In the genomic region with DNA sequence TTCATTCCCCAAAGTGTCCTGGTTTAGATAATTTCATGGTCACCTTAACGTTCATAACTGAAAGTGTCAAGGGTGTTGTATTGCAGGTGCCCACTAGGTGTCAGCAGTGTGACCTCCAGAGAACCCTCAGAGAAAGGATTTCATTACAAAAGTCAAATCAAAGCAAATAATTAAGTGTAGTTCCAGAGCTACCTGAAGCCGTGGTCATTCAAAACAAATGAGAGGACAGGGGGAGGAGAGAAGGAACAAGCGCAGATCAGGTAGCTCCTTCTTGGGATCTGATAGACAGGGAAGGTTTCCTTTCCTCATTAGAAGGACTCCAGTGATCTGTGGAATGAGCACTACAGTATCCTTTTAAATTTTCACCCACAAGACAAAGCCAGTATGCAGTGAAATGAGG, we compare ENCODE assay signal across 9 cellular contexts. TPM values are rescaled to one million over a fixed set of nuclear protein-coding genes. Genes with fewer than 3 reads are reported as not detected.
DNase-seq lines count a peak whose midpoint lies in the region; ATAC-seq and TF ChIP-seq lines count a peak whose summit lies in the region.
"Had no signal": no experiment of that assay in that cellular context is flagged by ENCODE, and none has a peak within 500 bp of the region (broad histone marks: within the 10 kb centered on the region; RNA-seq: fewer than 3 reads in every experiment).

A gene with protein sequence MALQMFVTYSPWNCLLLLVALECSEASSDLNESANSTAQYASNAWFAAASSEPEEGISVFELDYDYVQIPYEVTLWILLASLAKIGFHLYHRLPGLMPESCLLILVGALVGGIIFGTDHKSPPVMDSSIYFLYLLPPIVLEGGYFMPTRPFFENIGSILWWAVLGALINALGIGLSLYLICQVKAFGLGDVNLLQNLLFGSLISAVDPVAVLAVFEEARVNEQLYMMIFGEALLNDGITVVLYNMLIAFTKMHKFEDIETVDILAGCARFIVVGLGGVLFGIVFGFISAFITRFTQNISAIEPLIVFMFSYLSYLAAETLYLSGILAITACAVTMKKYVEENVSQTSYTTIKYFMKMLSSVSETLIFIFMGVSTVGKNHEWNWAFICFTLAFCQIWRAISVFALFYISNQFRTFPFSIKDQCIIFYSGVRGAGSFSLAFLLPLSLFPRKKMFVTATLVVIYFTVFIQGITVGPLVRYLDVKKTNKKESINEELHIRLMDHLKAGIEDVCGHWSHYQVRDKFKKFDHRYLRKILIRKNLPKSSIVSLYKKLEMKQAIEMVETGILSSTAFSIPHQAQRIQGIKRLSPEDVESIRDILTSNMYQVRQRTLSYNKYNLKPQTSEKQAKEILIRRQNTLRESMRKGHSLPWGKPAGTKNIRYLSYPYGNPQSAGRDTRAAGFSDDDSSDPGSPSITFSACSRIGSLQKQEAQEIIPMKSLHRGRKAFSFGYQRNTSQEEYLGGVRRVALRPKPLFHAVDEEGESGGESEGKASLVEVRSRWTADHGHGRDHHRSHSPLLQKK (plus strand): TSS at position 207 of the 400 bp plus-strand sequence. CDS start 534 bp downstream, outside the sequence.

- peaks cover 2% of the 10 kb centered on the region for H3K27me3 ChIP-seq in kidney epithelial cell (ENCODE audit: control insufficient read depth, insufficient read depth, low read length)

- in situ Hi-C loops in astrocyte of the cerebellum (cut with HindIII; ENCODE audit: low sequenced_read_pairs): no loop called here

- H3K4me3 ChIP-seq in astrocyte of the cerebellum (ENCODE audit: low read depth, low read length): no peak within 1 kb of the TSS
- H3K4me3 ChIP-seq in kidney epithelial cell (ENCODE audit: low read depth, low read length): no peak within 1 kb of the TSS

- H3K36me3 ChIP-seq in kidney epithelial cell (ENCODE audit: control insufficient read depth, insufficient read depth, low read length): no peaks in the 10 kb centered on the region

- peak; percentile 96 for TF ChIP-seq CTCF in AG09319 (IDR thresholded peaks at IDR 0.05; ENCODE audit: low read depth, low read length)
- TF ChIP-seq CTCF in GM12874 (IDR thresholded peaks at IDR 0.05; ENCODE audit: insufficient read depth, low read depth, low read length): peak; percentile 74
- TF ChIP-seq CTCF in astrocyte of the cerebellum (IDR thresholded peaks at IDR 0.05; ENCODE audit: low read depth, low read length, missing control alignments): peak; percentile 91
- TF ChIP-seq CTCF in kidney epithelial cell (IDR thresholded peaks at IDR 0.05; ENCODE audit: insufficient read depth, low read length, poor library complexity, severe bottlenecking): peak; percentile 90

- ATAC-seq in HG03439 (IDR thresholded peaks at IDR 0.05; ENCODE audit: unreplicated experiment) (peak; percentile 63), SK-N-SH treated with all-trans-retinoic acid at 6 μM for 48 hours (peak; percentile 79)

- no peak for DNase-seq in AG09319 (ENCODE audit: extremely low read depth, low read depth)
- peak; percentile 20 for DNase-seq in astrocyte of the cerebellum (ENCODE audit: low read depth)
- DNase-seq in kidney epithelial cell (ENCODE audit: low read depth): no peak
- peak; percentile 67 for DNase-seq in stimulated activated CD4-positive, alpha-beta T cell treated with anti-CD3 and anti-CD28 coated beads, Interleukin-4, amount 100 ng/mL, for 24 hours
- DNase-seq in middle frontal gyrus (ENCODE audit: extremely low spot score, low spot score): no peak

TF ChIP-seq in SK-N-SH treated with all-trans-retinoic acid at 6 μM for 48 hours, 23 proteins besides CTCF, POLR2A, EP300 and RAD21:
- TF ChIP-seq ESRRG (CRISPR knock-in tag; IDR thresholded peaks at IDR 0.05): no peak
- no peak for TF ChIP-seq ZFP3 (CRISPR knock-in tag; IDR thresholded peaks at IDR 0.05)
- no peak for TF ChIP-seq ZNF70 (CRISPR knock-in tag; IDR thresholded peaks at IDR 0.05)
- TF ChIP-seq, protein P1, sequence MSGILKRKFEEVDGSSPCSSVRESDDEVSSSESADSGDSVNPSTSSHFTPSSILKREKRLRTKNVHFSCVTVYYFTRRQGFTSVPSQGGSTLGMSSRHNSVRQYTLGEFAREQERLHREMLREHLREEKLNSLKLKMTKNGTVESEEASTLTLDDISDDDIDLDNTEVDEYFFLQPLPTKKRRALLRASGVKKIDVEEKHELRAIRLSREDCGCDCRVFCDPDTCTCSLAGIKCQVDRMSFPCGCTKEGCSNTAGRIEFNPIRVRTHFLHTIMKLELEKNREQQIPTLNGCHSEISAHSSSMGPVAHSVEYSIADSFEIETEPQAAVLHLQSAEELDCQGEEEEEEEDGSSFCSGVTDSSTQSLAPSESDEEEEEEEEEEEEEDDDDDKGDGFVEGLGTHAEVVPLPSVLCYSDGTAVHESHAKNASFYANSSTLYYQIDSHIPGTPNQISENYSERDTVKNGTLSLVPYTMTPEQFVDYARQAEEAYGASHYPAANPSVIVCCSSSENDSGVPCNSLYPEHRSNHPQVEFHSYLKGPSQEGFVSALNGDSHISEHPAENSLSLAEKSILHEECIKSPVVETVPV (CRISPR knock-in tag; IDR thresholded peaks at IDR 0.05): no peak
- TF ChIP-seq ZNF8 (CRISPR knock-in tag; IDR thresholded peaks at IDR 0.05): no peak
- TF ChIP-seq, protein P2, sequence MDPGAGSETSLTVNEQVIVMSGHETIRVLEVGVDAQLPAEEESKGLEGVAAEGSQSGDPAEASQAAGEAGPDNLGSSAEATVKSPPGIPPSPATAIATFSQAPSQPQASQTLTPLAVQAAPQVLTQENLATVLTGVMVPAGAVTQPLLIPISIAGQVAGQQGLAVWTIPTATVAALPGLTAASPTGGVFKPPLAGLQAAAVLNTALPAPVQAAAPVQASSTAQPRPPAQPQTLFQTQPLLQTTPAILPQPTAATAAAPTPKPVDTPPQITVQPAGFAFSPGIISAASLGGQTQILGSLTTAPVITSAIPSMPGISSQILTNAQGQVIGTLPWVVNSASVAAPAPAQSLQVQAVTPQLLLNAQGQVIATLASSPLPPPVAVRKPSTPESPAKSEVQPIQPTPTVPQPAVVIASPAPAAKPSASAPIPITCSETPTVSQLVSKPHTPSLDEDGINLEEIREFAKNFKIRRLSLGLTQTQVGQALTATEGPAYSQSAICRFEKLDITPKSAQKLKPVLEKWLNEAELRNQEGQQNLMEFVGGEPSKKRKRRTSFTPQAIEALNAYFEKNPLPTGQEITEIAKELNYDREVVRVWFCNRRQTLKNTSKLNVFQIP (CRISPR knock-in tag; IDR thresholded peaks at IDR 0.05; ENCODE audit: borderline replicate concordance, low read depth): no peak

RNA-seq across cellular contexts. Expression of the gene that starts here (rescaled TPM):
- total RNA-seq in kidney epithelial cell: 2.2 and 3.2 TPM in 2 replicates
- total RNA-seq: right cardiac atrium had no signal

Comparison
In these comparisons a context has a peak if more than half of its experiments do, and no peak if none do; other contexts are left out.
1. DNase-seq: peak in astrocyte of the cerebellum (single experiment) and stimulated activated CD4-positive, alpha-beta T cell treated with anti-CD3 and anti-CD28 coated beads, Interleukin-4, amount 100 ng/mL, for 24 hours (single experiment); none in AG09319 (single experiment), kidney epithelial cell (single experiment) and middle frontal gyrus (single experiment).
2. Peak in every context shown above with its lines, with median percentiles within 50 percentile points of each other: CTCF ChIP-seq.